8 cellular contexts compared by ENCODE assay signal in the genomic region with DNA sequence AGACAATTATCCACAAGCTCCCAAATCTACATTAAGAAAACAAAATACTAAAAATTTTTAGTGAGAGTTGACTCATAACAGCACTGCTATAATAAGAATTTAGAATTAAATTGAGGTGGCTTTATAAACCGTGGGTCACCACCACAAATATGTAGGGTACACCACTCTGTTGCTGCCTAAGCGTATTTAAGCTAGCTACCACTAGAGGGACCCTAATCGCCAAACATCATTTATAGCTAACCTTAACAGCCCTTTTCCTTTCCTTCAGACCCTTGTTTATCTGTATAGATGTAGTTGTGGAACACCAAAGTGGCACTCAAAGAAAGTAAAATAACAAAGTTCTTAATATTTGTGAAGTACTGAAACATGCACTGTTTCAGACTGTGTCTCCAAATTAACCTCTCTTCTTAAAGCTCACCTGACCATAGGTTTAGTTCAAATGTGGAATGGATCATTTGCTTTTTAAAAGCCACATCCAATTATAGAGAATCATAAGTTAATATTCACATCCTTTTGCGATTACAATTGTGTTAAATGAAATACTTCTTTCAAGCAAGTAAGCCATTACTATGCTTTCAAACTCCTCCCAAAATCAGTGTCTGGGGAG.
A peak's percentile ranks its signal among the peaks of the same experiment; 100 is the strongest.
DNase-seq lines count a peak whose midpoint lies in the region; ATAC-seq and TF ChIP-seq lines count a peak whose summit lies in the region.

No MANE protein-coding gene starts in this region.

- no peak overlapping the region for H3K4me2 ChIP-seq in SU-DHL-6 (ENCODE audit: low read depth, low read length, poor library complexity, severe bottlenecking)
- H3K4me2 ChIP-seq in osteoblast (ENCODE audit: insufficient read depth, low read length), result peak overlapping the region; percentile 35

- H3K9me2 ChIP-seq in SU-DHL-6 (replicated peaks; ENCODE audit: insufficient read depth, low read length), result no peaks in the 10 kb centered on the region

- H3K9me3 ChIP-seq in SU-DHL-6 (ENCODE audit: insufficient read depth, low read length) (no peaks in the 10 kb centered on the region), osteoblast (ENCODE audit: low read depth, low read length) (no peaks in the 10 kb centered on the region)

- H2AFZ ChIP-seq in SU-DHL-6 (ENCODE audit: low read depth, low read length, severe bottlenecking) (no peak overlapping the region), osteoblast (ENCODE audit: low read length) (no peak overlapping the region)

- DNase-seq in AG10803 (ENCODE audit: low read depth) (peak; percentile 75), NCI-H1105 treated with DMSO at 0.1 percent for 48 hours (lab: John Stamatoyannopoulos, UW) (peak; percentile 56), fibroblast of pulmonary artery (ENCODE audit: low read depth) (peak; percentile 74), osteoblast (ENCODE audit: insufficient read length, low spot score, missing footprints) (peak; percentile 51), cortex of kidney (lab: John Stamatoyannopoulos, UW) (no peak)

- H4K20me1 ChIP-seq in SU-DHL-6 (ENCODE audit: low read depth, low read length) (no peaks in the 10 kb centered on the region), osteoblast (ENCODE audit: insufficient read depth, low read length) (no peaks in the 10 kb centered on the region)

- H3K79me2 ChIP-seq in SU-DHL-6 (ENCODE audit: insufficient read depth, low read length), result no peaks in the 10 kb centered on the region
- H3K79me2 ChIP-seq in osteoblast (ENCODE audit: insufficient read depth, low read length), result no peaks in the 10 kb centered on the region

- no peaks in the 10 kb centered on the region for H3F3A ChIP-seq in SU-DHL-6 (ENCODE audit: insufficient read depth)

- H3K27ac ChIP-seq in SU-DHL-6 (ENCODE audit: low read depth, low read length) (no peak overlapping the region), osteoblast (ENCODE audit: low read depth, low read length) (no peak overlapping the region)

- H3K4me1 ChIP-seq in osteoblast (ENCODE audit: insufficient read depth, low read length), result peaks cover 21% of the 10 kb centered on the region

- ATAC-seq in GM18502 (IDR thresholded peaks at IDR 0.05; ENCODE audit: poor library complexity, unreplicated experiment) (peak; percentile 90), HG02798 (IDR thresholded peaks at IDR 0.05; ENCODE audit: poor library complexity, unreplicated experiment) (peak; percentile 86)

- H3K27me3 ChIP-seq in SU-DHL-6 (ENCODE audit: low read length), result no peaks in the 10 kb centered on the region
- H3K27me3 ChIP-seq in osteoblast (ENCODE audit: insufficient read depth, low read length), result no peaks in the 10 kb centered on the region

- H3K4me3 ChIP-seq in AG10803 (ENCODE audit: low read length) (no peak overlapping the region), SU-DHL-6 (ENCODE audit: insufficient read depth, low read length, poor library complexity, severe bottlenecking) (no peak overlapping the region), fibroblast of pulmonary artery (replicated peaks; ENCODE audit: low read depth, low read length) (no peak overlapping the region), osteoblast (ENCODE audit: insufficient read depth, low read length) (no peak overlapping the region)

- TF ChIP-seq CTCF in AG10803 (conservative IDR thresholded peaks at IDR 0.05; ENCODE audit: low read length), result peak; percentile 90
- TF ChIP-seq CTCF in SU-DHL-6 (IDR thresholded peaks at IDR 0.05; ENCODE audit: insufficient read depth, low read length, poor library complexity, severe bottlenecking), result peak; percentile 33
- TF ChIP-seq CTCF in fibroblast of pulmonary artery (IDR thresholded peaks at IDR 0.05; ENCODE audit: low read length, missing control alignments), result peak; percentile 88
- peak; percentile 88 for TF ChIP-seq CTCF in osteoblast (IDR thresholded peaks at IDR 0.05; ENCODE audit: extremely low read depth, low read depth, low read length)

- no peaks in the 10 kb centered on the region for H3K36me3 ChIP-seq in SU-DHL-6 (ENCODE audit: low read length)
- no peaks in the 10 kb centered on the region for H3K36me3 ChIP-seq in osteoblast (ENCODE audit: insufficient read depth, low read length)

- no peak overlapping the region for H3K9ac ChIP-seq in SU-DHL-6 (ENCODE audit: low read length)

Comparison
In these comparisons a context has a peak if more than half of its experiments do, and no peak if none do; other contexts are left out.
1. CTCF ChIP-seq: peak in every context shown above with its lines; median percentile 90 in AG10803; 88 in fibroblast of pulmonary artery; 88 in osteoblast; 33 in SU-DHL-6.